1 cellular context compared by ENCODE assay signal in genomic region chr10:70674560-70675495, GRCh38.
TF ChIP-seq lines count a peak whose summit lies in the region.

No MANE protein-coding gene starts in this region.

TF ChIP-seq in K562, 482 proteins besides CTCF, POLR2A, EP300 and RAD21 (continued from another document):
- TF ChIP-seq ZNF395 (CRISPR knock-in tag; IDR thresholded peaks at IDR 0.05): no peak
- no peak for TF ChIP-seq ZMIZ1 (IDR thresholded peaks at IDR 0.05; ENCODE audit: low read depth in 2 of 2, low read length in 2 of 2)
- no peak for TF ChIP-seq BRCA1 (IDR thresholded peaks at IDR 0.05)
- TF ChIP-seq BRCA1 (CRISPR knock-in tag; IDR thresholded peaks at IDR 0.05): no peak
- 0 out of 2 replicates have a peak, but pooled peaks have one; percentile 33 for TF ChIP-seq ZNF584 (CRISPR knock-in tag; IDR thresholded peaks at IDR 0.05; ENCODE audit: low read depth)
- no peak for TF ChIP-seq ZBTB9 (CRISPR knock-in tag; IDR thresholded peaks at IDR 0.05)
- no peak for TF ChIP-seq ATF1 (CRISPR knock-in tag; IDR thresholded peaks at IDR 0.05)
- TF ChIP-seq ATF1 (tag; IDR thresholded peaks at IDR 0.05): no peak
- TF ChIP-seq LARP7 (IDR thresholded peaks at IDR 0.05): no peak
- no peak for TF ChIP-seq MYBL2 (IDR thresholded peaks at IDR 0.05; ENCODE audit: low read depth)
- TF ChIP-seq MYBL2 (CRISPR knock-in tag; IDR thresholded peaks at IDR 0.05; ENCODE audit: borderline replicate concordance): peak; percentile 16; the same call in 1 of the 2 replicates
- TF ChIP-seq RCOR1 (IDR thresholded peaks at IDR 0.05; ENCODE audit: borderline replicate concordance in 1 of 2, low read depth in 2 of 2, low read length in 2 of 2): no peak
- peak in 1 of 2 experiments; percentile 30; a peak in 1 of 4 replicates for TF ChIP-seq HDAC1 (IDR thresholded peaks at IDR 0.05)
- TF ChIP-seq ZNF449 (CRISPR knock-in tag; IDR thresholded peaks at IDR 0.05): no peak
- no peak for TF ChIP-seq NR2C1 (IDR thresholded peaks at IDR 0.05)
- TF ChIP-seq NR2C1 (tag; IDR thresholded peaks at IDR 0.05): no peak
- TF ChIP-seq ZNF124 (CRISPR knock-in tag; IDR thresholded peaks at IDR 0.05): peak; percentile 62; the same call in 1 of the 2 replicates
- no peak for TF ChIP-seq CAMTA2 (CRISPR knock-in tag; conservative IDR thresholded peaks at IDR 0.05)
- TF ChIP-seq VEZF1 (CRISPR knock-in tag; IDR thresholded peaks at IDR 0.05): no peak
- peak; percentile 21 for TF ChIP-seq RBBP5 (IDR thresholded peaks at IDR 0.05; ENCODE audit: borderline replicate concordance, insufficient read depth, low read length, poor library complexity, severe bottlenecking)
- no peak for TF ChIP-seq MEF2D (tag; conservative IDR thresholded peaks at IDR 0.05; ENCODE audit: low read depth)
- no peak for TF ChIP-seq RBM25 (IDR thresholded peaks at IDR 0.05; ENCODE audit: low read depth, low read length, severe bottlenecking)
- TF ChIP-seq MBD1 (CRISPR knock-in tag; IDR thresholded peaks at IDR 0.05): no peak
- TF ChIP-seq BDP1 (IDR thresholded peaks at IDR 0.05; ENCODE audit: insufficient read depth, insufficient read length): no peak
- no peak for TF ChIP-seq STAT6 (CRISPR knock-in tag; IDR thresholded peaks at IDR 0.05)
- TF ChIP-seq ZNF146 (CRISPR knock-in tag; IDR thresholded peaks at IDR 0.05; ENCODE audit: unreplicated experiment): no peak
- no peak for TF ChIP-seq POLR3G (IDR thresholded peaks at IDR 0.05; ENCODE audit: extremely low read depth, insufficient read length, insufficient replicate concordance)
- no peak for TF ChIP-seq HDGF (IDR thresholded peaks at IDR 0.05)
- TF ChIP-seq ZNF76 (CRISPR knock-in tag; IDR thresholded peaks at IDR 0.05; ENCODE audit: borderline replicate concordance): no peak
- peak; percentile 62 for TF ChIP-seq WHSC1 (IDR thresholded peaks at IDR 0.05; ENCODE audit: low read length)
- TF ChIP-seq ZNF232 (CRISPR knock-in tag; IDR thresholded peaks at IDR 0.05): no peak
- TF ChIP-seq ZNF174 (CRISPR knock-in tag; IDR thresholded peaks at IDR 0.05): no peak
- TF ChIP-seq HINFP (tag; conservative IDR thresholded peaks at IDR 0.05; ENCODE audit: low read depth): no peak
- 0 out of 4 replicates have a peak, but pooled peaks of 1 of the 2 experiments have one; percentile 24 for TF ChIP-seq MLLT1 (IDR thresholded peaks at IDR 0.05)
- TF ChIP-seq RBFOX2 (IDR thresholded peaks at IDR 0.05; ENCODE audit: low read depth, low read length): peak; percentile 38; the same call in 1 of the 2 replicates
- TF ChIP-seq GTF2E2 (tag; IDR thresholded peaks at IDR 0.05): no peak
- TF ChIP-seq CREB3 (tag; conservative IDR thresholded peaks at IDR 0.05; ENCODE audit: low read depth): no peak
- TF ChIP-seq TCFL5 (CRISPR knock-in tag; conservative IDR thresholded peaks at IDR 0.05): no peak
- TF ChIP-seq TCF3 (CRISPR knock-in tag; IDR thresholded peaks at IDR 0.05): no peak
- no peak for TF ChIP-seq ZNF253 (CRISPR knock-in tag; conservative IDR thresholded peaks at IDR 0.05)
- no peak for TF ChIP-seq DDX20 (tag; IDR thresholded peaks at IDR 0.05; ENCODE audit: low read depth)
- no peak for TF ChIP-seq XRCC4 (IDR thresholded peaks at IDR 0.05; ENCODE audit: extremely low read depth, insufficient read depth, insufficient read length)
- TF ChIP-seq GABPB2 (CRISPR knock-in tag; conservative IDR thresholded peaks at IDR 0.05): no peak
- TF ChIP-seq HMG20B (CRISPR knock-in tag; IDR thresholded peaks at IDR 0.05): no peak
- no peak for TF ChIP-seq KDM5B (IDR thresholded peaks at IDR 0.05; ENCODE audit: insufficient replicate concordance, low read depth, low read length)
